9 cellular contexts compared by ENCODE assay signal in the genomic region with DNA sequence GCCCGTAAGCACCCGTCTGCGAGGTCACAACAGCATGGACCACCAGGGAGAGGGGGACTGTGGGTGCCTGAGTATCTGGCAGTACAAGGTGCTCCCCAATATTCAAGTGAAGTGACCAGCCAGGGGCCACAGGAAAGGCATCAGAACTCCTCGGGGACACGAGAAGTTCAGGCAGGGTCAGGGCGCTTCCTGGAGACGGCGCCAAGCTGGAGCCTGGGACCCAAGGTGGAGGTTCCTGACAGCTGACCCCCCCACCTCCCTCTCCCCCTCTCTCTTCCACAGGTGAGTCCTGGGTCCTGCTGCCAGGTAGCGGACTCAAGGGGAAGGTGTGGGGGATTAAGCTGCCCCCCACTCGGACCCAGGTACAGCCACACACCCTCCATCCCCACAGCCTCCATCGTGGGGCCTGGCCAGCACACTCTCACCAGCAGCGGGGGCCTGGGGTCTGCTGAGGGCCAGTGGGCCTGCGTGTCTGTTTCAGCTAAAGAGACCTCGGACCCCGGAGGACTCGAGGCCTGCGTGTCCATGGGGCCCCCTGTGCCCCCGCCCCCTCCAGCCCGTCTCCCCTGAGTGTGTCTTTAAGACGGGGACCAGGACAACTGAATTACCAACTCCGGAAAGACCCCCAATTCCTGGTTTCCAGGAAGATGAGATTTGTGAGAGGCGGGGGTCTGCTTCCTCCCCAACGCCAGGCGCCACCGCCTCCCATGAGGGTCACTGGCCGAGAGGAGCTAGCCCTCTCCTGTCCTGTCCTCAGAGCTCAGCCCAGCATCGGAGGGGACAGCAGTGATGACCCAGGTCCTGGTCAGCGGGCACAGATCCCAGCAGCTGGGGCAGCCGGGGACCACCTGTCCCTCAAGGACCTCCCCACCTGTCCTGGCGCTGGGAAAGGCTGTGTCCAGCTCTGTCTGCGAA. TPM values are rescaled to one million over a fixed set of nuclear protein-coding genes. Genes with fewer than 3 reads are reported as not detected.
A peak's percentile ranks its signal among the peaks of the same experiment; 100 is the strongest.
DNase-seq lines count a peak whose midpoint lies in the region; ATAC-seq and TF ChIP-seq lines count a peak whose summit lies in the region.
"Had no signal": no experiment of that assay in that cellular context is flagged by ENCODE, and none has a peak within 500 bp of the region (broad histone marks: within the 10 kb centered on the region; RNA-seq: fewer than 3 reads in every experiment).

No MANE protein-coding gene starts in this region.

- no peaks in the 10 kb centered on the region for H3K4me1 ChIP-seq in endodermal cell (ENCODE audit: control insufficient read depth, insufficient read depth, low read length)
- H3K4me1 ChIP-seq: pancreas had no signal

- H3K27ac ChIP-seq in endodermal cell (ENCODE audit: low read depth, low read length): no peak overlapping the region
- H3K27ac ChIP-seq: pancreas had no signal

- CTCF ChIA-PET in T-cell (lab: Charles Lee): interaction anchor here in 1 of 2 donors (0.6 to 0.8 kb wide), 2 partner anchors 17 to 72 kb away, joined by 3 read pairs; no protein-coding TSS in a partner anchor

- POLR2A ChIA-PET in T-cell (lab: Charles Lee): no interaction called here

- no peaks in the 10 kb centered on the region for H3K9me3 ChIP-seq in endodermal cell (ENCODE audit: control insufficient read depth, low read length)
- H3K9me3 ChIP-seq: pancreas had no signal

- TF ChIP-seq CTCF in GM06990 (IDR thresholded peaks at IDR 0.05; ENCODE audit: insufficient read depth, low read length, poor library complexity, severe bottlenecking): no peak
- TF ChIP-seq CTCF in endodermal cell (conservative IDR thresholded peaks at IDR 0.05): no peak
- no peak for TF ChIP-seq CTCF in progenitor cell of endocrine pancreas (IDR thresholded peaks at IDR 0.05; ENCODE audit: unreplicated experiment)

- H3K4me1 Mint-ChIP-seq in T-cell: peaks cover 0 to 8% (median 0%) of the 10 kb centered on the region in 3 donors
- no peaks in the 10 kb centered on the region for H3K4me1 Mint-ChIP-seq in endodermal cell
- peaks cover 2% of the 10 kb centered on the region for H3K4me1 Mint-ChIP-seq in progenitor cell of endocrine pancreas (ENCODE audit: low read depth)

- peak; percentile 8 for DNase-seq in GM06990 (ENCODE audit: extremely low read depth, insufficient read length)
- peak in 1 of 34 experiments; percentile 2 for DNase-seq in T-cell
- DNase-seq in endodermal cell: no peak
- DNase-seq in progenitor cell of endocrine pancreas (ENCODE audit: low spot score, unreplicated experiment): no peak
- DNase-seq in cerebellar nuclear complex (lab: John Stamatoyannopoulos, UW): no peak
- DNase-seq in COLO829 (ENCODE audit: low spot score): no peak
- no peak for DNase-seq in DMS114 treated with DMSO at 0.1 percent for 48 hours (lab: John Stamatoyannopoulos, UW; ENCODE audit: unreplicated experiment)

- H3K36me3 Mint-ChIP-seq in T-cell (no peaks in the 10 kb centered on the region), endodermal cell (ENCODE audit: low read depth) (no peaks in the 10 kb centered on the region), progenitor cell of endocrine pancreas (ENCODE audit: insufficient read depth) (peaks cover under 1% of the 10 kb centered on the region)

- 86 to 89% methylated on average over 19 to 31 of the region's 31 CpGs for WGBS in endodermal cell (ENCODE audit: insufficient coverage in 1 of 2, insufficient read length in 1 of 2), 2 experiments

- H3K27ac Mint-ChIP-seq in T-cell (peak overlapping the region; percentile 27 to 28), endodermal cell (no peak overlapping the region), progenitor cell of endocrine pancreas (no peak overlapping the region)

- H3K27me3 Mint-ChIP-seq in T-cell (no peaks in the 10 kb centered on the region), endodermal cell (ENCODE audit: insufficient read depth) (peaks cover 6% of the 10 kb centered on the region), progenitor cell of endocrine pancreas (peaks cover 4% of the 10 kb centered on the region)

- H3K27me3 ChIP-seq in GM06990 (replicated peaks; ENCODE audit: control insufficient read depth, insufficient read depth, low read length) (no peaks in the 10 kb centered on the region), endodermal cell (ENCODE audit: control insufficient read depth, insufficient read depth, low read length, poor library complexity, severe bottlenecking) (peaks cover 12% of the 10 kb centered on the region)
- H3K27me3 ChIP-seq: pancreas had no signal

- no peaks in the 10 kb centered on the region for H3K36me3 ChIP-seq in GM06990 (ENCODE audit: control insufficient read depth, insufficient read depth, low read length)
- H3K36me3 ChIP-seq in endodermal cell (ENCODE audit: control insufficient read depth, insufficient read depth, low read length): no peaks in the 10 kb centered on the region
- H3K36me3 ChIP-seq: pancreas had no signal

- H3K9ac ChIP-seq in endodermal cell (ENCODE audit: extremely low read depth, low read length, poor library complexity, severe bottlenecking): no peak overlapping the region

- H3K9me3 Mint-ChIP-seq in T-cell: peaks cover 0 to 1% (median under 1%) of the 10 kb centered on the region in 3 donors
- H3K9me3 Mint-ChIP-seq in endodermal cell: peaks cover under 1% of the 10 kb centered on the region
- no peaks in the 10 kb centered on the region for H3K9me3 Mint-ChIP-seq in progenitor cell of endocrine pancreas (ENCODE audit: low read depth)

- H3K4me3 Mint-ChIP-seq in T-cell: peak overlapping the region; percentile 56 to 67 (median 57)
- peak overlapping the region; percentile 43 for H3K4me3 Mint-ChIP-seq in endodermal cell
- H3K4me3 Mint-ChIP-seq in progenitor cell of endocrine pancreas (ENCODE audit: low read depth): peak overlapping the region; percentile 44

- no peak for ATAC-seq in T-cell (replicated peaks in 1 of 4)

- no peak overlapping the region; the same call in 1 of the 2 replicates for H3K4me3 ChIP-seq in GM06990 (replicated peaks; ENCODE audit: low read depth, low read length)
- no peak overlapping the region for H3K4me3 ChIP-seq in endodermal cell (ENCODE audit: low read length)

RNA-seq across cellular contexts. Expression of gene TNFRSF18, which starts 6.2 kb away (rescaled TPM):
- total RNA-seq in T-cell (10 to 100 TPM in 4 of 5 donors, 1 to 10 TPM in 1; 6.4 to 20.5 (median 13.3) TPM), endodermal cell (1 to 10 TPM in 1 of 2 donors, under 1 TPM in 1; 0.95 to 1.7 TPM), progenitor cell of endocrine pancreas (0.48 TPM in 1 of 2 replicates, not detected in the other)
- not detected for polyA plus RNA-seq in endodermal cell (2013, experiment 1 of 2)
- polyA plus RNA-seq in endodermal cell (2013, experiment 2 of 2): 0.25 TPM
- total RNA-seq: SK-MEL-5 had no signal

RNA-seq across cellular contexts. Expression of gene TNFRSF4, which starts 13.7 kb away (rescaled TPM):
- total RNA-seq in T-cell: 10 to 100 TPM; 15.1 to 35.4 (median 17.8) TPM
- under 1 TPM in 1 of 2 donors, not detected in 1; 0.20 TPM for total RNA-seq in endodermal cell
- polyA plus RNA-seq in endodermal cell (2013, experiment 1 of 2): not detected
- not detected for polyA plus RNA-seq in endodermal cell (2013, experiment 2 of 2)
- 0.33 and 0.38 TPM in 2 replicates for total RNA-seq in progenitor cell of endocrine pancreas
- total RNA-seq: SK-MEL-5 had no signal

RNA-seq across cellular contexts. Expression of gene TTLL10, which starts 26.5 kb away (rescaled TPM):
- total RNA-seq in T-cell (1 to 10 TPM in 1 of 5 donors, under 1 TPM in 3, not detected in 1; 0.26 to 1.0 (median 0.47) TPM), endodermal cell (1 to 10 TPM in 1 of 2 donors, under 1 TPM in 1; 0.93 to 1.2 TPM), progenitor cell of endocrine pancreas (5.0 and 5.5 TPM in 2 replicates)
- polyA plus RNA-seq in endodermal cell (2013, experiment 1 of 2): 1.1 TPM
- polyA plus RNA-seq in endodermal cell (2013, experiment 2 of 2): 0.21 TPM
- total RNA-seq: SK-MEL-5 had no signal

RNA-seq across cellular contexts. Expression of gene SDF4, which starts 31.6 kb away (rescaled TPM):
- total RNA-seq in T-cell (100 to 1,000 TPM in 4 of 5 donors, 10 to 100 TPM in 1; 98.6 to 151 (median 141) TPM), endodermal cell (10 to 100 TPM; 85.9 to 95.6 TPM), progenitor cell of endocrine pancreas (103 and 107 TPM in 2 replicates)
- polyA plus RNA-seq in endodermal cell (2013, experiment 1 of 2): 77.8 TPM
- 71.1 TPM for polyA plus RNA-seq in endodermal cell (2013, experiment 2 of 2)

RNA-seq across cellular contexts. Expression of gene B3GALT6, which starts 31.8 kb away (rescaled TPM):
- total RNA-seq in T-cell (10 to 100 TPM in 4 of 5 donors, 1 to 10 TPM in 1; 10.0 to 30.4 (median 25.1) TPM), endodermal cell (10 to 100 TPM; 24.8 to 31.5 TPM), progenitor cell of endocrine pancreas (31.7 and 31.9 TPM in 2 replicates)
- polyA plus RNA-seq in endodermal cell (2013, experiment 1 of 2): 27.8 TPM
- polyA plus RNA-seq in endodermal cell (2013, experiment 2 of 2): 24.0 TPM

Comparison
In these comparisons a context has a peak if more than half of its experiments do, and no peak if none do; other contexts are left out.
1. H3K27ac Mint-ChIP-seq: peak in T-cell (2 of 2); none in endodermal cell (single experiment) and progenitor cell of endocrine pancreas (single experiment).
2. RNA of gene TNFRSF4, which starts 13.7 kb away (total RNA-seq): 15.1 to 35.4 TPM in T-cell; 0.33 to 0.38 TPM in progenitor cell of endocrine pancreas and 0.20 TPM in endodermal cell; every median in the first group is over 10 times any median in the second.
3. Peak in every context shown above with its lines, with median percentiles within 50 percentile points of each other: H3K4me3 Mint-ChIP-seq.